ENCODE assay signal across 25 cellular contexts in the genomic region with DNA sequence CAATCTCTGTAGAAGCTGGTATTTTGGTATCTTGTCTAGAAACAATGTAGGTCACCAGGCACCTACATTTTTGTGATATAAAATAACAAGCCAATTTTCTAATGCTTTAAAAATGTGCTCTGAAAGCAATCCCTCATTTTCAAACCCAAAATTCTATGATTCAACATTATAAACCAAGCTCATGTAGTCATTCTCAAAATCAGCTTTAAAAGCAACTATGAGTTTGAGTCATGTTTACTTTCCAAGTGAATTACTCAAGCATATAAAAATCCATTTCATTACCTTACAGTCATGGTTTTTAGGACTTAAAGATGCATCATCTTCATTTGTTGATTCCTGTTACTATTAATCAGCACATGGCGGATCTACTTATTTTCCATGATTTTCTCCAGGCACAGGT.
DNase-seq lines count a peak whose midpoint lies in the region; ATAC-seq, FAIRE-seq and TF ChIP-seq lines count a peak whose summit lies in the region.
"Had no signal": no experiment of that assay in that cellular context is flagged by ENCODE, and none has a peak within 500 bp of the region (broad histone marks: within the 10 kb centered on the region; RNA-seq: fewer than 3 reads in every experiment).

No MANE protein-coding gene starts in this region.

- no peak overlapping the region for H3K4me3 ChIP-seq in AG10803 (ENCODE audit: low read length)
- no peak overlapping the region for H3K4me3 ChIP-seq in bronchial epithelial cell (ENCODE audit: low read depth, low read length)
- H3K4me3 ChIP-seq: esophagus squamous epithelium, heart left ventricle had no signal

- no peaks in the 10 kb centered on the region for H3K27me3 ChIP-seq in bronchial epithelial cell (ENCODE audit: control insufficient read depth, insufficient read depth, low read length)
- H3K27me3 ChIP-seq: esophagus squamous epithelium, heart left ventricle had no signal

- H3K9me3 ChIP-seq in T-helper 17 cell (ENCODE audit: control insufficient read depth, low read length, poor library complexity, severe bottlenecking): no peaks in the 10 kb centered on the region
- H3K9me3 ChIP-seq: esophagus squamous epithelium, heart left ventricle had no signal

- no peaks in the 10 kb centered on the region for H3K36me3 Mint-ChIP-seq in type B pancreatic cell
- H3K36me3 Mint-ChIP-seq in T-helper 17 cell (ENCODE audit: low read depth): no peaks in the 10 kb centered on the region
- H3K36me3 Mint-ChIP-seq: activated naive CD4-positive, alpha-beta T cell treated with anti-CD3 and anti-CD28 coated beads, Interleukin-2, amount 50 U/mL, for 24 hours; CD8-positive, alpha-beta memory T cell had no signal

- ATAC-seq in T-helper 17 cell: no peak
- ATAC-seq: heart left ventricle, sciatic nerve had no signal

- H3K27ac Mint-ChIP-seq in type B pancreatic cell: no peak overlapping the region
- no peak overlapping the region for H3K27ac Mint-ChIP-seq in T-helper 17 cell
- H3K27ac Mint-ChIP-seq: activated naive CD4-positive, alpha-beta T cell treated with anti-CD3 and anti-CD28 coated beads, Interleukin-2, amount 50 U/mL, for 24 hours; CD8-positive, alpha-beta memory T cell; nephron had no signal

- H3K9me3 Mint-ChIP-seq in type B pancreatic cell: no peaks in the 10 kb centered on the region
- H3K9me3 Mint-ChIP-seq: activated naive CD4-positive, alpha-beta T cell treated with anti-CD3 and anti-CD28 coated beads, Interleukin-2, amount 50 U/mL, for 24 hours; CD8-positive, alpha-beta memory T cell; nephron had no signal

- H3K36me3 ChIP-seq in bronchial epithelial cell (ENCODE audit: control insufficient read depth, insufficient read depth, low read length): no peaks in the 10 kb centered on the region
- H3K36me3 ChIP-seq: esophagus squamous epithelium, heart left ventricle had no signal

- H3K27me3 Mint-ChIP-seq in type B pancreatic cell: no peaks in the 10 kb centered on the region
- H3K27me3 Mint-ChIP-seq in T-helper 17 cell: no peaks in the 10 kb centered on the region
- H3K27me3 Mint-ChIP-seq: activated naive CD4-positive, alpha-beta T cell treated with anti-CD3 and anti-CD28 coated beads, Interleukin-2, amount 50 U/mL, for 24 hours had no signal

- FAIRE-seq in bronchial epithelial cell (lab: Jason Lieb, UNC): no peak
- FAIRE-seq: GM12891 had no signal

- H3K4me3 Mint-ChIP-seq in type B pancreatic cell (no peak overlapping the region), T-helper 17 cell (no peak overlapping the region)
- H3K4me3 Mint-ChIP-seq: activated naive CD4-positive, alpha-beta T cell treated with anti-CD3 and anti-CD28 coated beads, Interleukin-2, amount 50 U/mL, for 24 hours; CD8-positive, alpha-beta memory T cell; nephron had no signal

- DNase-seq in AG10803 (ENCODE audit: low read depth) (peak; percentile 12), HT1080 (ENCODE audit: low read depth) (peak; percentile 55), bronchial epithelial cell (ENCODE audit: low read depth) (peak; percentile 76), kidney glomerular epithelial cell (lab: John Stamatoyannopoulos, UW) (peak; percentile 22), T-helper 9 cell (no peak), type B pancreatic cell (ENCODE audit: extremely low spot score, unreplicated experiment) (no peak), T-helper 17 cell (no peak), NCI-H2171 (lab: John Stamatoyannopoulos, UW) (no peak)
- DNase-seq: activated CD4-positive, alpha-beta T cell treated with anti-CD3 and anti-CD28 coated beads for 1 hour; CD8-positive, alpha-beta memory T cell; DMS153; effector memory CD4-positive, alpha-beta T cell; esophagus squamous epithelium; heart left ventricle; KBM-7; NCI-H1694 treated with DMSO at 0.1 percent for 48 hours; NCI-H2227 treated with DMSO at 0.1 percent for 48 hours; NCI-H774; SHP77 treated with DMSO at 0.1 percent for 48 hours; stimulated activated CD4-positive, alpha-beta T cell treated with anti-CD3 and anti-CD28 coated beads, Interleukin-15, amount 100 ng/mL, for 24 hours; substantia nigra had no signal

- no peaks in the 10 kb centered on the region for H3K4me1 Mint-ChIP-seq in type B pancreatic cell (ENCODE audit: unreplicated experiment)
- H3K4me1 Mint-ChIP-seq in T-helper 17 cell: peaks cover 7% of the 10 kb centered on the region
- H3K4me1 Mint-ChIP-seq: nephron had no signal

- TF ChIP-seq CTCF in AG10803 (conservative IDR thresholded peaks at IDR 0.05; ENCODE audit: low read length) (no peak), bronchial epithelial cell (IDR thresholded peaks at IDR 0.05; ENCODE audit: insufficient read depth, low read length, severe bottlenecking) (no peak), type B pancreatic cell (conservative IDR thresholded peaks at IDR 0.05) (no peak)

Comparison
In these comparisons a context has a peak if more than half of its experiments do, and no peak if none do; other contexts are left out.
1. DNase-seq: peak in AG10803 (single experiment), HT1080 (single experiment), bronchial epithelial cell (single experiment) and kidney glomerular epithelial cell (single experiment); none in T-helper 9 cell (single experiment), type B pancreatic cell (single experiment), T-helper 17 cell (0 of 3) and NCI-H2171 (single experiment).